Comparison of ENCODE assay signal across 31 cellular contexts in genomic region chr4:134308910-134309309, GRCh38.
"Had no signal": no experiment of that assay in that cellular context is flagged by ENCODE, and none has a peak within 500 bp of the region (broad histone marks: within the 10 kb centered on the region; RNA-seq: fewer than 3 reads in every experiment).

No MANE protein-coding gene starts in this region.

- H3K4me3 ChIP-seq: ascending aorta, breast epithelium, cardiac muscle cell, coronary artery, esophagus muscularis mucosa, gastrocnemius medialis, heart left ventricle had no signal

- H3K36me3 ChIP-seq: ascending aorta, breast epithelium, cardiac muscle cell, esophagus muscularis mucosa, gastrocnemius medialis, heart left ventricle had no signal

- H3K4me1 ChIP-seq: ascending aorta, breast epithelium, esophagus muscularis mucosa, foreskin keratinocyte, gastrocnemius medialis, heart left ventricle had no signal

- H3K27me3 Mint-ChIP-seq: activated CD4-positive, alpha-beta T cell treated with anti-CD3 and anti-CD28 coated beads, Interleukin-2, amount 10 ng/mL, durations not matched to agents 7 days and 5 days; activated CD8-positive, alpha-beta T cell treated with anti-CD3 and anti-CD28 coated beads for 36 hours; activated naive CD4-positive, alpha-beta T cell treated with anti-CD3 and anti-CD28 coated beads, Interleukin-2, amount 50 U/mL, for 24 hours; activated naive CD8-positive, alpha-beta T cell treated with anti-CD3 and anti-CD28 coated beads for 36 hours; activated naive CD8-positive, alpha-beta T cell treated with anti-CD3 and anti-CD28 coated beads, Interleukin-2, amount 50 U/mL, for 24 hours; brain; central memory CD8-positive, alpha-beta T cell; effector memory CD8-positive, alpha-beta T cell; T-helper 17 cell had no signal

- H3K9me3 Mint-ChIP-seq: activated naive CD4-positive, alpha-beta T cell treated with anti-CD3 and anti-CD28 coated beads, Interleukin-2, amount 50 U/mL, for 24 hours; activated naive CD8-positive, alpha-beta T cell treated with anti-CD3 and anti-CD28 coated beads for 36 hours; activated T-helper 2 cell treated with anti-CD3 and anti-CD28 coated beads, Interferon-gamma antibody, Interleukin-2, Interleukin-4, amounts not matched to agents 10 μg/mL and 5 μg/mL and 100 μg/mL, durations not matched to agents 14 hours and 24 hours and 36 hours; brain; WTC11 had no signal

- H3K27ac Mint-ChIP-seq: activated CD4-positive, alpha-beta T cell treated with anti-CD3 and anti-CD28 coated beads, Interleukin-2, amount 10 ng/mL, durations not matched to agents 7 days and 5 days; activated CD8-positive, alpha-beta T cell treated with anti-CD3 and anti-CD28 coated beads for 36 hours; activated naive CD4-positive, alpha-beta T cell treated with anti-CD3 and anti-CD28 coated beads for 36 hours; activated naive CD4-positive, alpha-beta T cell treated with anti-CD3 and anti-CD28 coated beads, Interleukin-2, amount 50 U/mL, for 24 hours; activated naive CD8-positive, alpha-beta T cell treated with anti-CD3 and anti-CD28 coated beads for 36 hours; activated naive CD8-positive, alpha-beta T cell treated with anti-CD3 and anti-CD28 coated beads, Interleukin-2, amount 50 U/mL, for 24 hours; activated T-helper 2 cell treated with anti-CD3 and anti-CD28 coated beads, Interferon-gamma antibody, Interleukin-2, Interleukin-4, amounts not matched to agents 10 μg/mL and 5 μg/mL and 100 μg/mL, durations not matched to agents 14 hours and 24 hours and 36 hours; brain; effector memory CD8-positive, alpha-beta T cell; T-helper 17 cell; WTC11 had no signal

- ATAC-seq: activated CD8-positive, alpha-beta T cell treated with anti-CD3 and anti-CD28 coated beads for 36 hours; activated naive CD8-positive, alpha-beta T cell treated with anti-CD3 and anti-CD28 coated beads, Interleukin-2, amount 50 U/mL, for 24 hours; activated T-cell treated with anti-CD3 and anti-CD28 coated beads, Interleukin-2, amount 50 U/mL, for 4 hours; effector memory CD8-positive, alpha-beta T cell; foreskin keratinocyte; gastrocnemius medialis; heart left ventricle; T-helper 17 cell; WTC11 had no signal

- DNase-seq: activated CD4-positive, alpha-beta T cell treated with anti-CD3 and anti-CD28 coated beads for 1 hour; activated CD4-positive, alpha-beta T cell treated with anti-CD3 and anti-CD28 coated beads for 4 hours; activated CD4-positive, alpha-beta T cell treated with anti-CD3 and anti-CD28 coated beads, Interleukin-2, amount 10 ng/mL, durations not matched to agents 7 days and 5 days; activated CD4-positive, alpha-beta T cell treated with anti-CD3 and anti-CD28 coated beads, Interleukin-2, amount 50 U/mL, for 48 hours; activated CD8-positive, alpha-beta memory T cell treated with anti-CD3 and anti-CD28 coated beads for 24 hours; activated CD8-positive, alpha-beta T cell treated with anti-CD3 and anti-CD28 coated beads for 36 hours; activated effector memory CD4-positive, alpha-beta T cell treated with anti-CD3 and anti-CD28 coated beads, Interleukin-2, amount 50 U/mL, for 16 hours; activated naive CD4-positive, alpha-beta T cell treated with anti-CD3 and anti-CD28 coated beads for 36 hours; activated naive CD8-positive, alpha-beta T cell treated with anti-CD3 and anti-CD28 coated beads for 36 hours; activated naive CD8-positive, alpha-beta T cell treated with anti-CD3 and anti-CD28 coated beads, Interleukin-2, amount 50 U/mL, for 24 hours; activated T-cell treated with anti-CD3 and anti-CD28 coated beads, Interleukin-2, amount 50 U/mL, for 4 hours; dermis blood vessel endothelial cell; effector CD4-positive, alpha-beta T cell; effector memory CD8-positive, alpha-beta T cell; erythroblast; foreskin keratinocyte; gastrocnemius medialis; glutamatergic neuron; heart left ventricle; T-helper 1 cell; T-helper 17 cell had no signal

- H3K4me3 Mint-ChIP-seq: activated CD4-positive, alpha-beta T cell treated with anti-CD3 and anti-CD28 coated beads, Interleukin-2, amount 10 ng/mL, durations not matched to agents 7 days and 5 days; activated CD8-positive, alpha-beta T cell treated with anti-CD3 and anti-CD28 coated beads for 36 hours; activated naive CD4-positive, alpha-beta T cell treated with anti-CD3 and anti-CD28 coated beads for 36 hours; activated naive CD4-positive, alpha-beta T cell treated with anti-CD3 and anti-CD28 coated beads, Interleukin-2, amount 50 U/mL, for 24 hours; activated naive CD8-positive, alpha-beta T cell treated with anti-CD3 and anti-CD28 coated beads for 36 hours; activated naive CD8-positive, alpha-beta T cell treated with anti-CD3 and anti-CD28 coated beads, Interleukin-2, amount 50 U/mL, for 24 hours; activated T-cell treated with anti-CD3 and anti-CD28 coated beads, Interleukin-2, amount 50 U/mL, for 4 hours; brain; central memory CD8-positive, alpha-beta T cell; effector memory CD8-positive, alpha-beta T cell; T-helper 17 cell; WTC11 had no signal

- H3K36me3 Mint-ChIP-seq: activated naive CD4-positive, alpha-beta T cell treated with anti-CD3 and anti-CD28 coated beads, Interleukin-2, amount 50 U/mL, for 24 hours; activated naive CD8-positive, alpha-beta T cell treated with anti-CD3 and anti-CD28 coated beads for 36 hours; brain; WTC11 had no signal

- H3K9me3 ChIP-seq: ascending aorta, breast epithelium, esophagus muscularis mucosa, gastrocnemius medialis had no signal

- H3K27me3 ChIP-seq: ascending aorta, breast epithelium, cardiac muscle cell, esophagus muscularis mucosa, foreskin keratinocyte, gastrocnemius medialis, heart left ventricle had no signal

- H3K4me1 Mint-ChIP-seq: activated CD4-positive, alpha-beta T cell treated with anti-CD3 and anti-CD28 coated beads, Interleukin-2, amount 10 ng/mL, durations not matched to agents 7 days and 5 days; activated naive CD4-positive, alpha-beta T cell treated with anti-CD3 and anti-CD28 coated beads, Interleukin-2, amount 50 U/mL, for 24 hours; activated naive CD8-positive, alpha-beta T cell treated with anti-CD3 and anti-CD28 coated beads for 36 hours; activated naive CD8-positive, alpha-beta T cell treated with anti-CD3 and anti-CD28 coated beads, Interleukin-2, amount 50 U/mL, for 24 hours; brain; central memory CD8-positive, alpha-beta T cell; T-helper 17 cell; WTC11 had no signal
